8 cellular contexts compared by ENCODE assay signal in the genomic region with DNA sequence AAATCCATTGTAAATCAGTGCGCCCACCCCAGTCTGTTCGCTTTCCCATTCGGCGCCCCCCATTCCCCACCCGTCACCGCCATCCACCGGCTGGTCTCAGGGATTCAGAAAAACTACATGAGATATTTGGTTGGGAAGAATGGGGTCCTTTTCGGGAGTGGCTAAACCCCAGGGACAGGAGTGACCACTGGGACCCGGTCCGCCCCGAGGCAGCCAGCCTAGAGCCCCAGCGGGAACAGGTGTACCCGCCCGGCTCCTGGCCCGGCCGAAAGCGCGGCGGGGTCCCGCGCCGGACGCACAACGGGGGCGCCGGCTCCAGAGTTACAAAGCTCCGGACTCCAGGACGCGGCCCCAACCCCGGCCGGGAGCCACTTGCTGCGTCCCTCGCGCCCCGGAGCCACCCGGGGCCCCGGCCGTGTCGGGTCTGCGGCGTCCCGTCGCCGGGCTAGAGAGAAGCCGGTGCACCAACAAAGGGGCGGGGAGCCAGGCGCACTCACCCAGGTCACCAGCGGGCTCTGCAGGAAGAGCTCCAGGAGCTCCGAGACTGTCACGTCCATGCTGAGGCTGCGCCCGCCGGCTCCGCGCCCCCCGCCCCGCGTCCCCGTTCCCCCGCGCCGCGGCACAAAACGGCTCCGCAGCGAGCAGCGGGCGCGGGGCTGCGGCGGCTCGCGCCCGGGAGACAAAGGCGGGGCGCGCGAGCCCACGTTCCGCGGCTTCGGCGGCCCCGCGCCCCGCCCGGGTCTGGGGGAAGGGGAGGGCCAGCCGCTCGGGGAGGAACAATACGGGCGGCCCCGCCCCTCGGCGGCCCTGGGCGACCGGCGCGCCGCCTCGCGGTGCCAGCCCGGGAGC.
DNase-seq lines count a peak whose midpoint lies in the region; ATAC-seq lines count a peak whose summit lies in the region.

A gene with protein sequence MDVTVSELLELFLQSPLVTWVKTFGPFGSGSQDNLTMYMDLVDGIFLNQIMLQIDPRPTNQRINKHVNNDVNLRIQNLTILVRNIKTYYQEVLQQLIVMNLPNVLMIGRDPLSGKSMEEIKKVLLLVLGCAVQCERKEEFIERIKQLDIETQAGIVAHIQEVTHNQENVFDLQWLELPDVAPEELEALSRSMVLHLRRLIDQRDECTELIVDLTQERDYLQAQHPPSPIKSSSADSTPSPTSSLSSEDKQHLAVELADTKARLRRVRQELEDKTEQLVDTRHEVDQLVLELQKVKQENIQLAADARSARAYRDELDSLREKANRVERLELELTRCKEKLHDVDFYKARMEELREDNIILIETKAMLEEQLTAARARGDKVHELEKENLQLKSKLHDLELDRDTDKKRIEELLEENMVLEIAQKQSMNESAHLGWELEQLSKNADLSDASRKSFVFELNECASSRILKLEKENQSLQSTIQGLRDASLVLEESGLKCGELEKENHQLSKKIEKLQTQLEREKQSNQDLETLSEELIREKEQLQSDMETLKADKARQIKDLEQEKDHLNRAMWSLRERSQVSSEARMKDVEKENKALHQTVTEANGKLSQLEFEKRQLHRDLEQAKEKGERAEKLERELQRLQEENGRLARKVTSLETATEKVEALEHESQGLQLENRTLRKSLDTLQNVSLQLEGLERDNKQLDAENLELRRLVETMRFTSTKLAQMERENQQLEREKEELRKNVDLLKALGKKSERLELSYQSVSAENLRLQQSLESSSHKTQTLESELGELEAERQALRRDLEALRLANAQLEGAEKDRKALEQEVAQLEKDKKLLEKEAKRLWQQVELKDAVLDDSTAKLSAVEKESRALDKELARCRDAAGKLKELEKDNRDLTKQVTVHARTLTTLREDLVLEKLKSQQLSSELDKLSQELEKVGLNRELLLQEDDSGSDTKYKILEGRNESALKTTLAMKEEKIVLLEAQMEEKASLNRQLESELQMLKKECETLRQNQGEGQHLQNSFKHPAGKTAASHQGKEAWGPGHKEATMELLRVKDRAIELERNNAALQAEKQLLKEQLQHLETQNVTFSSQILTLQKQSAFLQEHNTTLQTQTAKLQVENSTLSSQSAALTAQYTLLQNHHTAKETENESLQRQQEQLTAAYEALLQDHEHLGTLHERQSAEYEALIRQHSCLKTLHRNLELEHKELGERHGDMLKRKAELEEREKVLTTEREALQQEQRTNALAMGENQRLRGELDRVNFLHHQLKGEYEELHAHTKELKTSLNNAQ (N-terminal part only) (minus strand): TSS at position 687 of the 849 bp plus-strand sequence. CDS start 130 bp downstream, at position 557.

- H3K36me3 ChIP-seq in duodenal mucosa (ENCODE audit: control insufficient read depth in 1 of 2, insufficient read depth in 2 of 2, low read length in 2 of 2), result no peaks in the 10 kb centered on the region

- no peaks in the 10 kb centered on the region for H3K27me3 ChIP-seq in duodenal mucosa (ENCODE audit: control insufficient read depth in 1 of 2, insufficient read depth in 2 of 2, low read length in 2 of 2)

- ATAC-seq in HG02973 (IDR thresholded peaks at IDR 0.05; ENCODE audit: unreplicated experiment), result peak; percentile 49

- DNase-seq in SHP77 (lab: John Stamatoyannopoulos, UW) (peak; percentile 59 to 64), SHP77 treated with DMSO at 0.1 percent for 48 hours (lab: John Stamatoyannopoulos, UW) (no peak), NCI-H2171 (lab: John Stamatoyannopoulos, UW) (peak; percentile 80), medulla oblongata (ENCODE audit: extremely low spot score) (peak; percentile 64)
- peak; percentile 83 for DNase-seq in activated CD4-positive, alpha-beta T cell treated with anti-CD3 and anti-CD28 coated beads for 48 hours
- DNase-seq in stimulated activated CD8-positive, alpha-beta memory T cell treated with anti-CD3 and anti-CD28 coated beads, Interleukin-12 subunit alpha, Interleukin-12 subunit beta, amount 100 ng/mL, for 1 hour (ENCODE audit: low read depth), result peak; percentile 60

- H3K9me3 ChIP-seq in duodenal mucosa (ENCODE audit: control insufficient read depth in 1 of 2, low read length in 2 of 2), result no peaks in the 10 kb centered on the region

- H3K4me3 ChIP-seq in duodenal mucosa (ENCODE audit: low read depth in 1 of 2, low read length in 2 of 2), result peak within 1 kb of the TSS; percentile 89 to 90

- H3K9ac ChIP-seq in duodenal mucosa (ENCODE audit: low read depth in 1 of 2, low read length in 2 of 2), result peak within 1 kb of the TSS; percentile 79 to 85

- peak within 1 kb of the TSS; percentile 67 for H3K27ac ChIP-seq in duodenal mucosa (ENCODE audit: low read depth, low read length)

- peaks cover 33 to 47% of the 10 kb centered on the region in 2 donors for H3K4me1 ChIP-seq in duodenal mucosa (ENCODE audit: control insufficient read depth in 1 of 2, insufficient read depth in 2 of 2, low read length in 2 of 2)
